In the genomic region with DNA sequence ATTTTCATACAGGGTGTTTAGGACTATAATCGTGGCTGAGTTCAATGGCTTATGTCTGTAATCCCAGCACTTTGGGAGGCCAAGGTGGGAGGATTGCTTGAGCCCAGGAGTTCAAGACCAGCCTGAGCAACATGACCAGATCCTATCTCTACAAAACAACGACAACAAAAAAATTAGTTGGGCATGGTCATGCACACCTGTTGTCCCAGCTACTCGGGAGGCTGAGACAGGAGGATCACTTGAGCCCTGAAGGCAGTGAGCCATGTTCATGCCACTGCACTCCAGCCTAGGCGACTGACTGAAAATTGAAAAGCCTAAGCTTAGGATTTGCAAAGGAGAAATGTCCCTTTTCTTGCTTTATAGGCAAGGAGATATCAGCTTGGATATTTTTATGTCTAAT, we compare ENCODE assay signal across 10 cellular contexts. TPM values are rescaled to one million over a fixed set of nuclear protein-coding genes. Genes with fewer than 3 reads are reported as not detected.
DNase-seq lines count a peak whose midpoint lies in the region; ATAC-seq, FAIRE-seq and TF ChIP-seq lines count a peak whose summit lies in the region.
"Had no signal": no experiment of that assay in that cellular context is flagged by ENCODE, and none has a peak within 500 bp of the region (broad histone marks: within the 10 kb centered on the region; RNA-seq: fewer than 3 reads in every experiment).

No MANE protein-coding gene starts in this region.

- no peaks in the 10 kb centered on the region for H3F3A ChIP-seq in MM.1S (ENCODE audit: insufficient read depth, low read length)

- no peak overlapping the region for H3K27ac Mint-ChIP-seq in progenitor cell of endocrine pancreas

- peaks cover 60% of the 10 kb centered on the region for H3K79me2 ChIP-seq in MM.1S (ENCODE audit: low read length)

- no peak for FAIRE-seq in small intestine (lab: Jason Lieb, UNC)
- FAIRE-seq: TTC549 had no signal

- H3K9me3 Mint-ChIP-seq in progenitor cell of endocrine pancreas (ENCODE audit: low read depth) = no peaks in the 10 kb centered on the region

- H3K9ac ChIP-seq in MM.1S (ENCODE audit: low read length) = peak overlapping the region; percentile 76; the same call in 1 of the 2 replicates

- peaks cover 1% of the 10 kb centered on the region for H3K27me3 Mint-ChIP-seq in progenitor cell of endocrine pancreas

- DNase-seq in GM12864 (ENCODE audit: low read depth) (no peak), MM.1S (no peak), progenitor cell of endocrine pancreas (ENCODE audit: low spot score, unreplicated experiment) (no peak), lower lobe of right lung (no peak), small intestine (no peak)
- DNase-seq: NCI-H2171 treated with DMSO at 0.1 percent for 48 hours had no signal

- intact Hi-C loops in lower lobe of right lung (cut with DNase I) = no loop called here

- H3K4me2 ChIP-seq in MM.1S (ENCODE audit: low read depth, low read length) = peak overlapping the region; percentile 87; the same call in 1 of the 2 replicates

- peak overlapping the region; percentile 97 for H3K4me3 Mint-ChIP-seq in progenitor cell of endocrine pancreas (ENCODE audit: low read depth)

- H3K27ac ChIP-seq in MM.1S (ENCODE audit: low read length) = no peak overlapping the region
- no peak overlapping the region for H3K27ac ChIP-seq in ectodermal cell (ENCODE audit: insufficient read depth, low read depth, low read length, poor library complexity, severe bottlenecking)
- no peak overlapping the region for H3K27ac ChIP-seq in lower lobe of right lung
- no peak overlapping the region for H3K27ac ChIP-seq in small intestine (ENCODE audit: low read depth in 1 of 2, low read length in 1 of 2)
- H3K27ac ChIP-seq: cardiac muscle cell had no signal

- WGBS in ectodermal cell, 2 experiments = 91% methylated on average over 4 of the region's 4 CpGs
- 71 to 87% (median 84%) methylated on average over 4 of the region's 4 CpGs for WGBS in small intestine, 3 donors

- peaks cover 3% of the 10 kb centered on the region for H3K36me3 Mint-ChIP-seq in progenitor cell of endocrine pancreas (ENCODE audit: insufficient read depth)

- H3K36me3 ChIP-seq in MM.1S (replicated peaks; ENCODE audit: insufficient read depth, low read length) (no peaks in the 10 kb centered on the region), ectodermal cell (ENCODE audit: control insufficient read depth, insufficient read depth, low read length) (no peaks in the 10 kb centered on the region), lower lobe of right lung (peaks cover 18% of the 10 kb centered on the region), small intestine (ENCODE audit: control insufficient read depth in 2 of 2, insufficient read depth in 2 of 2, low read length in 2 of 2) (no peaks in the 10 kb centered on the region)
- H3K36me3 ChIP-seq: cardiac muscle cell had no signal

- H3K27me3 ChIP-seq in MM.1S (replicated peaks; ENCODE audit: insufficient read depth, low read length) (no peaks in the 10 kb centered on the region), ectodermal cell (ENCODE audit: control insufficient read depth, insufficient read depth, low read length, poor library complexity, severe bottlenecking) (no peaks in the 10 kb centered on the region), lower lobe of right lung (ENCODE audit: low read depth) (no peaks in the 10 kb centered on the region), small intestine (ENCODE audit: control insufficient read depth in 2 of 2, insufficient read depth in 2 of 2, low read length in 2 of 2) (no peaks in the 10 kb centered on the region)
- H3K27me3 ChIP-seq: cardiac muscle cell had no signal

- ATAC-seq in lower lobe of right lung (no peak), GM18520 (IDR thresholded peaks at IDR 0.05; ENCODE audit: unreplicated experiment) (no peak)

- H3K4me3 ChIP-seq in GM12864 (ENCODE audit: low read depth, low read length) (peak overlapping the region; percentile 87; the same call in 1 of the 2 replicates), MM.1S (ENCODE audit: low read length) (0 out of 2 replicates have a peak overlapping the region, but pooled peaks have one; percentile 99), ectodermal cell (ENCODE audit: insufficient read depth, low read depth, low read length) (peak overlapping the region; percentile 96), lower lobe of right lung (no peak overlapping the region), small intestine (ENCODE audit: low read depth in 1 of 2, low read length in 2 of 2) (no peak overlapping the region)

- H3K4me1 ChIP-seq in MM.1S (ENCODE audit: low read length) (0 out of 2 replicates have a peak, but pooled peaks cover 3% of the 10 kb centered on the region), ectodermal cell (ENCODE audit: control insufficient read depth, insufficient read depth, low read length) (peaks cover 7% of the 10 kb centered on the region), lower lobe of right lung (peaks cover 19% of the 10 kb centered on the region), small intestine (ENCODE audit: control insufficient read depth in 2 of 2, insufficient read depth in 1 of 2, low read depth in 1 of 2, low read length in 1 of 2) (peaks cover 2 to 7% of the 10 kb centered on the region in 2 donors)

- peaks cover 10% of the 10 kb centered on the region for H3K4me1 Mint-ChIP-seq in progenitor cell of endocrine pancreas (ENCODE audit: low read depth)

- TF ChIP-seq CTCF in GM12864 (IDR thresholded peaks at IDR 0.05; ENCODE audit: low read depth, low read length, missing control alignments) (no peak), MM.1S (IDR thresholded peaks at IDR 0.05; ENCODE audit: low read length) (no peak), progenitor cell of endocrine pancreas (IDR thresholded peaks at IDR 0.05; ENCODE audit: unreplicated experiment) (no peak), lower lobe of right lung (IDR thresholded peaks at IDR 0.05) (no peak)

- H4K20me1 ChIP-seq in MM.1S (ENCODE audit: insufficient read depth, low read length) = no peaks in the 10 kb centered on the region

- H3K9me3 ChIP-seq in MM.1S (replicated peaks; ENCODE audit: insufficient read depth, low read length) (no peaks in the 10 kb centered on the region), ectodermal cell (ENCODE audit: control insufficient read depth, low read length) (no peaks in the 10 kb centered on the region), lower lobe of right lung (no peaks in the 10 kb centered on the region), small intestine (ENCODE audit: control insufficient read depth, low read depth) (no peaks in the 10 kb centered on the region)

- H2AFZ ChIP-seq in MM.1S (ENCODE audit: low read length) = no peak overlapping the region

- no peaks in the 10 kb centered on the region for H3K9me2 ChIP-seq in MM.1S (replicated peaks; ENCODE audit: insufficient read depth, low read length)

RNA-seq across cellular contexts. Expression of gene BRK1, which starts 1.5 kb away (rescaled TPM):
- 164 TPM for polyA plus RNA-seq in ectodermal cell (2013, experiment 1 of 4)
- 164 TPM for polyA plus RNA-seq in ectodermal cell (2013, experiment 2 of 4)
- 148 TPM for polyA plus RNA-seq in ectodermal cell (2013, experiment 3 of 4)
- polyA plus RNA-seq in ectodermal cell (2013, experiment 4 of 4) = 170 TPM
- total RNA-seq in progenitor cell of endocrine pancreas (117 and 123 TPM in 2 replicates), lower lobe of right lung (116 TPM)
- 100 to 1,000 TPM; 147 to 191 (median 184) TPM for polyA plus RNA-seq in small intestine

RNA-seq across cellular contexts. Expression of gene FANCD2OS, which starts 8.9 kb away (rescaled TPM):
- not detected for polyA plus RNA-seq in ectodermal cell (2013, experiment 1 of 4)
- polyA plus RNA-seq in ectodermal cell (2013, experiment 2 of 4) = not detected
- not detected for polyA plus RNA-seq in ectodermal cell (2013, experiment 3 of 4)
- polyA plus RNA-seq in ectodermal cell (2013, experiment 4 of 4) = not detected
- total RNA-seq in progenitor cell of endocrine pancreas = not detected in 2 replicates
- not detected for total RNA-seq in lower lobe of right lung
- polyA plus RNA-seq in small intestine = not detected
- total RNA-seq: cardiac muscle cell had no signal
- polyA plus RNA-seq: cardiac muscle cell had no signal

RNA-seq across cellular contexts. Expression of gene VHL, which starts 24.6 kb away (rescaled TPM):
- polyA plus RNA-seq in ectodermal cell (2013, experiment 1 of 4) = 84.1 TPM
- 89.8 TPM for polyA plus RNA-seq in ectodermal cell (2013, experiment 2 of 4)
- polyA plus RNA-seq in ectodermal cell (2013, experiment 3 of 4) = 61.2 TPM
- polyA plus RNA-seq in ectodermal cell (2013, experiment 4 of 4) = 66.0 TPM
- total RNA-seq in progenitor cell of endocrine pancreas (70.3 and 72.5 TPM in 2 replicates), lower lobe of right lung (38.1 TPM)
- polyA plus RNA-seq in small intestine = 10 to 100 TPM; 21.9 to 34.0 (median 24.4) TPM

RNA-seq across cellular contexts. Expression of gene IRAK2, which starts 47.8 kb away (rescaled TPM):
- polyA plus RNA-seq in ectodermal cell (2013, experiment 1 of 4) = 0.76 TPM
- 0.23 TPM for polyA plus RNA-seq in ectodermal cell (2013, experiment 2 of 4)
- polyA plus RNA-seq in ectodermal cell (2013, experiment 3 of 4) = 0.37 TPM
- 0.32 TPM for polyA plus RNA-seq in ectodermal cell (2013, experiment 4 of 4)
- 0.36 and 0.40 TPM in 2 replicates for total RNA-seq in progenitor cell of endocrine pancreas
- 3.9 TPM for total RNA-seq in lower lobe of right lung
- 1 to 10 TPM; 2.0 to 6.8 (median 4.2) TPM for polyA plus RNA-seq in small intestine

Comparison
In these comparisons a context has a peak if more than half of its experiments do, and no peak if none do; other contexts are left out.
1. H3K4me3 ChIP-seq: peak in GM12864 (single experiment), MM.1S (single experiment) and ectodermal cell (single experiment); none in lower lobe of right lung (single experiment) and small intestine (0 of 2).